In the genomic region with DNA sequence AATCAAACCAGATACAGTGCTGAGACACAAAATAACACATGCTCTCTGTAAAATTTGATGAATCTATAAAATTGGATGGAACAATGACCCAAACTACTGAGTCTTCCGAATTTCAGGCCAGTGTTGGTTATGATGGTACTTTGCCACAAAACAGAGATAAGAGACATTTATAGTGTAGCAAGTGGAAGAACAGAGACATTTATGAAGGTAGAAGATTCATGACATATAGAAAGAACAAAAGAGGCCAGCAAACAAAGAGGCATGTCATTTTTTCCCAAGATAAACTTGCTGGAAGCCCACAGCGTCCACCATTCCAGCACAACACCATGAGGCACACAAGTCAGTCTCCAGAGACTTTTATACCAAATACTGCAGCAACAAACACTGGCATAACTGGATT, we compare ENCODE assay signal across 39 cellular contexts. TPM values are rescaled to one million over a fixed set of nuclear protein-coding genes. Genes with fewer than 3 reads are reported as not detected.
"Had no signal": no experiment of that assay in that cellular context is flagged by ENCODE, and none has a peak within 500 bp of the region (broad histone marks: within the 10 kb centered on the region; RNA-seq: fewer than 3 reads in every experiment).

No MANE protein-coding gene starts in this region.

- H3K27ac ChIP-seq: KMS-11 had no signal

- H3K36me3 ChIP-seq: MG63 had no signal

- H3K4me3 ChIP-seq: MG63 had no signal

- H3K27me3 ChIP-seq: MG63 had no signal

- H3K9ac ChIP-seq: KMS-11 had no signal

- H3K4me2 ChIP-seq: KMS-11 had no signal

- DNase-seq: Kasumi-1, KG1, MG63, MM.1S, MV-4-11, NCI-H1048, NCI-H1092, NCI-H1092 treated with DMSO at 0.1 percent for 48 hours, NCI-H1105, NCI-H1105 treated with DMSO at 0.1 percent for 48 hours, NCI-H1417, NCI-H1417 treated with DMSO at 0.1 percent for 48 hours, NCI-H1436, NCI-H1436 treated with DMSO at 0.1 percent for 48 hours, NCI-H146, NCI-H1694, NCI-H1694 treated with DMSO at 0.1 percent for 48 hours, NCI-H187, NCI-H187 treated with DMSO at 0.1 percent for 48 hours, NCI-H1930, NCI-H2029, NCI-H2029 treated with DMSO at 0.1 percent for 48 hours, NCI-H2081, NCI-H2081 treated with DMSO at 0.1 percent for 48 hours, NCI-H2107, NCI-H2171, NCI-H2227 treated with DMSO at 0.1 percent for 48 hours, NCI-H226, NCI-H345, NCI-H446, NCI-H446 treated with DMSO at 0.1 percent for 48 hours, NCI-H510A, NCI-H510A treated with DMSO at 0.1 percent for 48 hours, NCI-H524 had no signal

- H3K9me3 ChIP-seq: MG63 had no signal

RNA-seq across cellular contexts. Expression of a gene that starts 17.3 kb away (rescaled TPM):
- total RNA-seq: LHCN-M2, M059J, MCF 10A, NCI-H460 had no signal
